ENCODE assay signal across 16 cellular contexts in the genomic region with DNA sequence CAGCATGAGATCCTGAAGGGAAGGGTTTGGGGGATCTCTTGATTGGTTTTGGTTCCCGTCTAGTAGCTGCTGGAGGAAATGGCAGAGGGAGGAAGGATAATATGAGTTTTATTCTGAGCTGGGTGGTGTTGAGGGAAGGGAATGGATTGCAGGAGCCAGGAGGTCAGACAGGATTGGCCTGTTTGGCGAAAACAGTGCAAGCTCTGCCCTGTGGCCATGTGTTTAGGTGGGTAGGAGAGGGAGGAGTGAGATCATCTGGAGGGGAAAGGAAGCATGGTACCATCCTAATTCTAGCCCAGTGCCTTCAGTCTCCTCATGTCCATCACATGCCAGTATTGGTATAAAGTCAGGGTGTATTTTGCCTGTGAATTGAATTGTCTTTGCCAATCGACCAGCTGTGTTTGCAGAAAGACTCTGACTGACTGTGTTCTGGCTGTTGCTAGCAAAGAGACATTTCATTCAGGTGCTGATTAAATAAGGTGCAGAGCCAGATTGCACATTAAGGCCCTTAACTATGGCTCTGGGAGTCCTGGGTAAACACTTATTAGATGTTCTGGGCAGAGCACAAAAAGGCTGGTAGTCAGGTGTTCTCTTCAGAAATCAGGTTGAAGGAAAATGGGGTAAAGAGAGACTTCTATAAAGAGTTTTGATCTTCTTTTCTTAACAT. TPM values are rescaled to one million over a fixed set of nuclear protein-coding genes. Genes with fewer than 3 reads are reported as not detected.
DNase-seq lines count a peak whose midpoint lies in the region; ATAC-seq, FAIRE-seq and TF ChIP-seq lines count a peak whose summit lies in the region.
"Had no signal": no experiment of that assay in that cellular context is flagged by ENCODE, and none has a peak within 500 bp of the region (broad histone marks: within the 10 kb centered on the region; RNA-seq: fewer than 3 reads in every experiment).

No MANE protein-coding gene starts in this region.

- DNase-seq in NCI-H128 (lab: John Stamatoyannopoulos, UW; ENCODE audit: unreplicated experiment): peak; percentile 13
- DNase-seq in NCI-H510A (lab: John Stamatoyannopoulos, UW): peak; percentile 34
- DNase-seq in left colon: no peak
- DNase-seq in aorta: no peak
- no peak for DNase-seq in kidney
- DNase-seq: activated CD4-positive, alpha-beta T cell treated with anti-CD3 and anti-CD28 coated beads for 4 hours; amniotic stem cell; NCI-H524; ovary; spleen; T-helper 17 cell had no signal

- H3K9me3 ChIP-seq in aorta (ENCODE audit: control insufficient read depth, low read length) (no peaks in the 10 kb centered on the region), kidney (ENCODE audit: control insufficient read depth in 1 of 2, low read length in 2 of 2) (no peaks in the 10 kb centered on the region)
- H3K9me3 ChIP-seq: HAP-1, ovary, spleen had no signal

- H3K9ac ChIP-seq in kidney (ENCODE audit: low read length in 2 of 2): no peak overlapping the region

- H3K36me3 ChIP-seq in aorta (ENCODE audit: control insufficient read depth in 1 of 2, insufficient read depth in 2 of 2, low read length in 1 of 2) (no peaks in the 10 kb centered on the region), kidney (ENCODE audit: control insufficient read depth in 1 of 2, insufficient read depth in 2 of 2, low read length in 2 of 2) (no peaks in the 10 kb centered on the region)
- H3K36me3 ChIP-seq: ovary had no signal

- ATAC-seq in left colon (peak; percentile 58), HG03571 (IDR thresholded peaks at IDR 0.05; ENCODE audit: unreplicated experiment) (no peak), GM18870 (IDR thresholded peaks at IDR 0.05; ENCODE audit: unreplicated experiment) (no peak), aorta (ENCODE audit: low FRiP score) (no peak)
- ATAC-seq: T-helper 17 cell had no signal

- H3K27ac ChIP-seq in C4-2B (peak overlapping the region; percentile 75), aorta (ENCODE audit: low read depth in 1 of 2, low read length in 2 of 2) (no peak overlapping the region), kidney (ENCODE audit: low read depth in 2 of 2, low read length in 2 of 2) (no peak overlapping the region)
- H3K27ac ChIP-seq: HL-60, spleen had no signal

- intact Hi-C loops in left colon (cut with DNase I, micrococcal nuclease) (no loop called here), aorta (cut with DNase I) (no loop called here), kidney (cut with DNase I) (no loop called here)

- 58 to 89% methylated on average over 3 of the region's 3 CpGs for WGBS in aorta, 2 donors

- H3K4me3 ChIP-seq in aorta (ENCODE audit: low read length in 2 of 2) (no peak overlapping the region), kidney (ENCODE audit: low read length in 2 of 2) (no peak overlapping the region)
- H3K4me3 ChIP-seq: HAP-1, ovary, spleen had no signal

- no peak for TF ChIP-seq CTCF in C4-2B (conservative IDR thresholded peaks at IDR 0.05)
- TF ChIP-seq CTCF in kidney (IDR thresholded peaks at IDR 0.05; ENCODE audit: borderline replicate concordance, extremely low read depth, insufficient read depth): no peak

- no peak for FAIRE-seq in kidney (lab: Jason Lieb, UNC)

- no peaks in the 10 kb centered on the region for H3K27me3 ChIP-seq in aorta (ENCODE audit: control insufficient read depth in 1 of 2, insufficient read depth in 2 of 2, low read length in 1 of 2)
- H3K27me3 ChIP-seq: ovary, spleen had no signal

- H3K4me1 ChIP-seq in aorta (ENCODE audit: control insufficient read depth in 1 of 2, insufficient read depth in 2 of 2, low read length in 2 of 2) (peaks cover 0 to 2% of the 10 kb centered on the region in 2 donors), kidney (ENCODE audit: control insufficient read depth in 1 of 2, insufficient read depth in 1 of 2, low read depth in 1 of 2, low read length in 2 of 2) (peaks cover 0 to 3% of the 10 kb centered on the region in 2 donors)

RNA-seq across cellular contexts. Expression of gene TMEM164, which starts 10.0 kb away (rescaled TPM):
- 100 to 1,000 TPM; 110 to 117 TPM for total RNA-seq in left colon
- 10 to 100 TPM; 13.5 to 18.3 TPM for total RNA-seq in aorta
- 1 to 10 TPM; 7.8 to 8.9 TPM for polyA plus RNA-seq in aorta
- total RNA-seq in kidney: 36.0 TPM
- polyA plus RNA-seq in kidney (ENCODE audit: insufficient read depth, low read depth, low replicate concordance): 16.9 TPM

Comparison
In these comparisons a context has a peak if more than half of its experiments do, and no peak if none do; other contexts are left out.
1. DNase-seq: peak in NCI-H128 (single experiment) and NCI-H510A (single experiment); none in left colon (0 of 2), aorta (0 of 2) and kidney (single experiment).